Comparison of ENCODE assay signal across 21 cellular contexts in genomic region chr7:155198206-155198892, GRCh38.
DNase-seq lines count a peak whose midpoint lies in the region; ATAC-seq, FAIRE-seq and TF ChIP-seq lines count a peak whose summit lies in the region.
"Had no signal": no experiment of that assay in that cellular context is flagged by ENCODE, and none has a peak within 500 bp of the region (broad histone marks: within the 10 kb centered on the region; RNA-seq: fewer than 3 reads in every experiment).

No MANE protein-coding gene starts in this region.

- H3K27me3 ChIP-seq in H1 (replicated peaks in 1 of 4; ENCODE audit: control insufficient read depth in 3 of 4, extremely low read depth in 1 of 4, insufficient read depth in 3 of 4, low read length in 3 of 4) (no peaks in the 10 kb centered on the region), tibial artery (peaks cover 0 to 15% of the 10 kb centered on the region in 2 donors)
- H3K27me3 ChIP-seq: upper lobe of left lung had no signal

- no peak overlapping the region for H2BK20ac ChIP-seq in H1 (ENCODE audit: low read length)

- H3K4ac ChIP-seq in H1 (replicated peaks; ENCODE audit: insufficient read length, low read depth, low read length), result no peak overlapping the region

- no peak overlapping the region for H4K91ac ChIP-seq in H1 (replicated peaks; ENCODE audit: insufficient read length, low read length)

- no peak overlapping the region for H3K23ac ChIP-seq in H1 (ENCODE audit: insufficient read length)

- H3K9me3 ChIP-seq in H1 (ENCODE audit: insufficient read depth in 2 of 2, low read depth in 1 of 2, low read length in 1 of 2) (peaks cover 2 to 4% of the 10 kb centered on the region in 2 experiments; a peak in 1 of 4 replicates), tibial artery (peaks cover 0 to 23% (median 21%) of the 10 kb centered on the region in 3 donors)
- H3K9me3 ChIP-seq: neutrophil had no signal

- H3K36me3 Mint-ChIP-seq in activated T-cell treated with anti-CD3 and anti-CD28 coated beads, Interleukin-2, amount 50 U/mL, for 4 hours (ENCODE audit: insufficient read depth), result no peaks in the 10 kb centered on the region
- peaks cover 6% of the 10 kb centered on the region for H3K36me3 Mint-ChIP-seq in stimulated activated memory B cell treated with anti-CD40 and anti-IgM and Interleukin-4, amounts not matched to agents 10 μg/mL and 1 μg/mL and 100 μg/mL, for 72 hours

- DNase-seq in activated T-cell treated with anti-CD3 and anti-CD28 coated beads, Interleukin-2, amount 50 U/mL, for 4 hours, result no peak
- DNase-seq in activated T-cell treated with anti-CD3 and anti-CD28 coated beads for 4 hours, result no peak
- peak; percentile 80 for DNase-seq in RPMI7951 (ENCODE audit: low read depth)
- DNase-seq in H1 (ENCODE audit: low read depth in 1 of 2, low spot score in 2 of 2), result no peak
- DNase-seq in NCI-H510A treated with DMSO at 0.1 percent for 48 hours (lab: John Stamatoyannopoulos, UW), result no peak
- DNase-seq in GM13977 (ENCODE audit: low spot score), result no peak
- DNase-seq in tibial artery, result no peak
- DNase-seq: CD4-positive, alpha-beta T cell; DMS79; erythroblast; Kasumi-1; NCI-H1105; NCI-H524 treated with DMSO at 0.1 percent for 48 hours; retina; SHP77; T-helper 17 cell; upper lobe of left lung had no signal

- H3K4me2 ChIP-seq in H1 (ENCODE audit: insufficient read depth in 1 of 2, low read depth in 2 of 2, low read length in 2 of 2), result no peak overlapping the region

- H2BK15ac ChIP-seq in H1 (ENCODE audit: low read length), result no peak overlapping the region

- no peak overlapping the region for H4K8ac ChIP-seq in H1 (ENCODE audit: extremely low read depth, insufficient read depth, low read length)

- peak overlapping the region; percentile 43; the same call in 1 of the 2 replicates for H2BK12ac ChIP-seq in H1 (ENCODE audit: low read depth, low read length)

- H2BK120ac ChIP-seq in H1 (replicated peaks; ENCODE audit: low read depth, low read length), result no peak overlapping the region

- H3K4me1 ChIP-seq in H1 (replicated peaks in 1 of 4; ENCODE audit: control insufficient read depth in 3 of 4, insufficient read depth in 4 of 4, low read length in 3 of 4) (peaks cover 0 to 5% (median 0%) of the 10 kb centered on the region in 4 experiments; a peak in 2 of 7 replicates), tibial artery (no peaks in the 10 kb centered on the region)
- H3K4me1 ChIP-seq: upper lobe of left lung had no signal

- peak; percentile 3 to 7 for ATAC-seq in activated T-cell treated with anti-CD3 and anti-CD28 coated beads, Interleukin-2, amount 50 U/mL, for 4 hours
- ATAC-seq in stimulated activated memory B cell treated with anti-CD40 and anti-IgM and Interleukin-4, amounts not matched to agents 10 μg/mL and 1 μg/mL and 100 μg/mL, for 72 hours, result no peak
- ATAC-seq: left lobe of liver, T-helper 17 cell, WTC11 had no signal

- H3K27ac ChIP-seq in H1 (ENCODE audit: low read depth, low read length), result no peak overlapping the region
- no peak overlapping the region for H3K27ac ChIP-seq in tibial artery
- H3K27ac ChIP-seq: neutrophil, upper lobe of left lung had no signal

- H3K4me3 ChIP-seq in H1 (ENCODE audit: extremely low read depth in 1 of 4, insufficient read depth in 2 of 4, low read depth in 3 of 4, low read length in 4 of 4) (no peak overlapping the region), tibial artery (no peak overlapping the region)
- H3K4me3 ChIP-seq: upper lobe of left lung had no signal

- no peaks in the 10 kb centered on the region for H3K36me3 ChIP-seq in H1 (ENCODE audit: control insufficient read depth in 2 of 4, insufficient read depth in 4 of 4, low read length in 3 of 4)
- no peaks in the 10 kb centered on the region for H3K36me3 ChIP-seq in tibial artery
- H3K36me3 ChIP-seq: neutrophil, upper lobe of left lung had no signal

- 81% methylated on average over 21 of the region's 22 CpGs; no CpG with 5 or more reads in 1 of the 2 experiments for WGBS in H1 (ENCODE audit: extremely low coverage in 1 of 2, insufficient coverage in 1 of 2, insufficient read length in 1 of 2, insufficient replicate concordance in 2 of 2, low coverage in 1 of 2, low lambda C conversion rate in 2 of 2, missing lambda C conversion rate in 1 of 2), 2 experiments

- H3K18ac ChIP-seq in H1 (ENCODE audit: extremely low read depth, low read length), result no peak overlapping the region

- no peak for TF ChIP-seq POLR2A in H1 (IDR thresholded peaks at IDR 0.05; ENCODE audit: control extremely low read depth in 1 of 2, low read depth in 2 of 2, low read length in 2 of 2)

- no peaks in the 10 kb centered on the region for H3K79me2 ChIP-seq in H1 (ENCODE audit: control insufficient read depth in 1 of 2, insufficient read depth in 2 of 2, low read length in 2 of 2)

- CTCF ChIA-PET in H1 (lab: Charles Lee; ENCODE audit: partially characterized antibody), result interaction anchor here (0.9 to 1.1 kb wide), 2 partner anchors 11 to 147 kb away, joined by 3 to 4 read pairs; no protein-coding TSS in a partner anchor

- no peak overlapping the region for H2BK5ac ChIP-seq in H1 (ENCODE audit: low read depth, low read length)

- in situ Hi-C loops in GM13977 (cut with MboI; ENCODE audit: low pct_unique_long_range_greater_than_20kb, low sequenced_read_pairs, unreplicated experiment), result no loop called here

- peaks cover 18% of the 10 kb centered on the region for H3K9me3 Mint-ChIP-seq in activated T-cell treated with anti-CD3 and anti-CD28 coated beads, Interleukin-2, amount 50 U/mL, for 4 hours
- H3K9me3 Mint-ChIP-seq in stimulated activated memory B cell treated with anti-CD40 and anti-IgM and Interleukin-4, amounts not matched to agents 10 μg/mL and 1 μg/mL and 100 μg/mL, for 72 hours, result peaks cover 13% of the 10 kb centered on the region

- no peaks in the 10 kb centered on the region for H4K20me1 ChIP-seq in H1 (replicated peaks in 1 of 2; ENCODE audit: control insufficient read depth in 1 of 2, insufficient read depth in 2 of 2, low read length in 2 of 2)

- H3K27me3 Mint-ChIP-seq in activated T-cell treated with anti-CD3 and anti-CD28 coated beads, Interleukin-2, amount 50 U/mL, for 4 hours (ENCODE audit: low read depth), result no peaks in the 10 kb centered on the region
- no peaks in the 10 kb centered on the region for H3K27me3 Mint-ChIP-seq in stimulated activated memory B cell treated with anti-CD40 and anti-IgM and Interleukin-4, amounts not matched to agents 10 μg/mL and 1 μg/mL and 100 μg/mL, for 72 hours
- H3K27me3 Mint-ChIP-seq: CD4-positive, alpha-beta T cell had no signal

- H3K56ac ChIP-seq in H1 (replicated peaks; ENCODE audit: insufficient read length, low read depth, low read length), result no peak overlapping the region

- H3K79me1 ChIP-seq in H1 (ENCODE audit: low read depth, low read length), result no peaks in the 10 kb centered on the region

- no peak overlapping the region for H2AK5ac ChIP-seq in H1 (ENCODE audit: low read depth, low read length)

- no peak for FAIRE-seq in H1 (lab: Jason Lieb, UNC)

- H3K23me2 ChIP-seq in H1 (ENCODE audit: low read depth, low read length), result no peaks in the 10 kb centered on the region

- peak overlapping the region; percentile 53 for H3K4me3 Mint-ChIP-seq in activated T-cell treated with anti-CD3 and anti-CD28 coated beads, Interleukin-2, amount 50 U/mL, for 4 hours
- H3K4me3 Mint-ChIP-seq in stimulated activated memory B cell treated with anti-CD40 and anti-IgM and Interleukin-4, amounts not matched to agents 10 μg/mL and 1 μg/mL and 100 μg/mL, for 72 hours, result no peak overlapping the region
- H3K4me3 Mint-ChIP-seq: CD4-positive, alpha-beta T cell; T-helper 17 cell; WTC11 had no signal

- H3K9ac ChIP-seq in H1 (replicated peaks in 1 of 4; ENCODE audit: extremely low read depth in 1 of 4, low read depth in 3 of 4, low read length in 3 of 4), result no peak overlapping the region

- intact Hi-C loops in tibial artery (cut with DNase I; ENCODE audit: low total_unique reads), result loop anchor here (10.0 kb wide), 1 partner anchor 96 kb away; the partner anchor contains the start of gene INSIG1

- peak overlapping the region; percentile 60 for H3K27ac Mint-ChIP-seq in stimulated activated memory B cell treated with anti-CD40 and anti-IgM and Interleukin-4, amounts not matched to agents 10 μg/mL and 1 μg/mL and 100 μg/mL, for 72 hours
- H3K27ac Mint-ChIP-seq: CD4-positive, alpha-beta T cell; T-helper 17 cell; WTC11 had no signal

- H3K4me1 Mint-ChIP-seq in activated T-cell treated with anti-CD3 and anti-CD28 coated beads, Interleukin-2, amount 50 U/mL, for 4 hours (ENCODE audit: low read depth), result peaks cover 37% of the 10 kb centered on the region
- peaks cover 19% of the 10 kb centered on the region for H3K4me1 Mint-ChIP-seq in stimulated activated memory B cell treated with anti-CD40 and anti-IgM and Interleukin-4, amounts not matched to agents 10 μg/mL and 1 μg/mL and 100 μg/mL, for 72 hours

- no peak overlapping the region for H2AFZ ChIP-seq in H1 (ENCODE audit: low read length)

- no peak overlapping the region for H4K5ac ChIP-seq in H1 (ENCODE audit: insufficient read length, low read depth, low read length)

- no peak for TF ChIP-seq CTCF in H1 (IDR thresholded peaks at IDR 0.05; ENCODE audit: control extremely low read depth in 1 of 3, insufficient read depth in 1 of 3, low read depth in 1 of 3, low read length in 3 of 3)
- no peak for TF ChIP-seq CTCF in GM13977 (IDR thresholded peaks at IDR 0.05; ENCODE audit: extremely low read depth, insufficient read depth, missing control alignments)
- no peak for TF ChIP-seq CTCF in tibial artery (IDR thresholded peaks at IDR 0.05)

- TF ChIP-seq RAD21 in H1 (IDR thresholded peaks at IDR 0.05 in 1 of 2, conservative IDR thresholded peaks at IDR 0.05 in 1 of 2; ENCODE audit: low read depth in 2 of 2, low read length in 2 of 2), result no peak

- POLR2A ChIA-PET in H1 (lab: Charles Lee; ENCODE audit: partially characterized antibody), result no interaction called here

- no peak for TF ChIP-seq EP300 in H1 (IDR thresholded peaks at IDR 0.05; ENCODE audit: borderline replicate concordance in 1 of 2, low read depth in 2 of 2, low read length in 2 of 2)

- H3K14ac ChIP-seq in H1 (ENCODE audit: insufficient read length), result no peak overlapping the region

TF ChIP-seq in H1, 55 proteins besides CTCF, POLR2A, EP300 and RAD21 (continues in another document):
- TF ChIP-seq POLR2AphosphoS5 (IDR thresholded peaks at IDR 0.05; ENCODE audit: low read depth, low read length), result no peak
- TF ChIP-seq ASH2L (IDR thresholded peaks at IDR 0.05; ENCODE audit: low read length), result no peak
- no peak for TF ChIP-seq GABPA (IDR thresholded peaks at IDR 0.05; ENCODE audit: borderline replicate concordance, insufficient read depth, low read length)
- TF ChIP-seq CHD1 (IDR thresholded peaks at IDR 0.05; ENCODE audit: low read depth, low read length), result no peak
- TF ChIP-seq RBBP5 (IDR thresholded peaks at IDR 0.05; ENCODE audit: borderline replicate concordance, low read depth, low read length), result no peak
- TF ChIP-seq ATF3 (IDR thresholded peaks at IDR 0.05; ENCODE audit: insufficient read depth, low read depth, low read length), result no peak
- no peak for TF ChIP-seq EGR1 (IDR thresholded peaks at IDR 0.05; ENCODE audit: borderline replicate concordance, low read depth, low read length)
- TF ChIP-seq JUN (IDR thresholded peaks at IDR 0.05; ENCODE audit: low read depth, low read length), result no peak
